ENCODE assay signal across 1 cellular context in genomic region chr15:63502843-63503738, GRCh38.
A peak's percentile ranks its signal among the peaks of the same experiment; 100 is the strongest.
TF ChIP-seq lines count a peak whose summit lies in the region.

No MANE protein-coding gene starts in this region.

TF ChIP-seq in GM12878, 131 proteins besides CTCF, POLR2A, EP300 and RAD21 (continued from another document and continues in another):
- TF ChIP-seq BCL3 (IDR thresholded peaks at IDR 0.05; ENCODE audit: borderline replicate concordance, insufficient read depth, low read depth, low read length, poor library complexity, severe bottlenecking) (no peak), E2F4 (IDR thresholded peaks at IDR 0.05; ENCODE audit: low read depth, low read length) (no peak), CBX5 (IDR thresholded peaks at IDR 0.05; ENCODE audit: low read depth) (no peak), FOS (IDR thresholded peaks at IDR 0.05; ENCODE audit: borderline replicate concordance, extremely low read depth, insufficient read length) (no peak), NR2F1 (conservative IDR thresholded peaks at IDR 0.05) (peak; percentile 83), SMARCA5 (IDR thresholded peaks at IDR 0.05) (peak; percentile 89), ZSCAN29 (IDR thresholded peaks at IDR 0.05) (peak; percentile 77), NR2C2 (IDR thresholded peaks at IDR 0.05; ENCODE audit: borderline replicate concordance, control insufficient read depth, insufficient read length, low read depth) (no peak), RCOR1 (conservative IDR thresholded peaks at IDR 0.05; ENCODE audit: low read depth, low read length) (0 out of 2 replicates have a peak, but pooled peaks have one; percentile 7), CREB1 (IDR thresholded peaks at IDR 0.05; ENCODE audit: low read depth) (no peak), ZBTB33 (IDR thresholded peaks at IDR 0.05) (no peak), NFYA (IDR thresholded peaks at IDR 0.05; ENCODE audit: borderline replicate concordance, low read depth, low read length) (no peak), YBX1 (IDR thresholded peaks at IDR 0.05) (no peak), ZNF384 (IDR thresholded peaks at IDR 0.05; ENCODE audit: borderline replicate concordance, low read depth, low read length) (no peak), TARDBP (IDR thresholded peaks at IDR 0.05; ENCODE audit: borderline replicate concordance) (no peak), GABPA (IDR thresholded peaks at IDR 0.05; ENCODE audit: low read depth) (no peak), PAX8 (IDR thresholded peaks at IDR 0.05) (no peak), RELB (IDR thresholded peaks at IDR 0.05; ENCODE audit: low read depth) (peak; percentile 86), STAT3 (IDR thresholded peaks at IDR 0.05; ENCODE audit: low read depth, low read length) (no peak), NRF1 (conservative IDR thresholded peaks at IDR 0.05; ENCODE audit: low read depth, low read length) (no peak), TBL1XR1 (IDR thresholded peaks at IDR 0.05; ENCODE audit: low read depth, low read length) (peak; percentile 68; the same call in 1 of the 2 replicates), TAF1 (IDR thresholded peaks at IDR 0.05; ENCODE audit: borderline replicate concordance, low read depth, low read length) (peak; percentile 66; the same call in 1 of the 2 replicates), NBN (IDR thresholded peaks at IDR 0.05) (peak; percentile 94), ETV6 (conservative IDR thresholded peaks at IDR 0.05 in 1 of 2, IDR thresholded peaks at IDR 0.05 in 1 of 2; ENCODE audit: borderline replicate concordance in 1 of 2, low read depth in 1 of 2) (peak in 1 of 2 experiments; percentile 93; a peak in 2 of 4 replicates), BACH1 (IDR thresholded peaks at IDR 0.05; ENCODE audit: borderline replicate concordance) (peak; percentile 13), ZBTB40 (IDR thresholded peaks at IDR 0.05; ENCODE audit: borderline replicate concordance) (no peak; the same call in 1 of the 2 replicates), MAX (IDR thresholded peaks at IDR 0.05; ENCODE audit: low read depth, low read length) (peak; percentile 10; the same call in 1 of the 2 replicates), POLR2AphosphoS5 (IDR thresholded peaks at IDR 0.05; ENCODE audit: low read length) (no peak; the same call in 1 of the 2 replicates), RELA (IDR thresholded peaks at IDR 0.05; ENCODE audit: borderline replicate concordance, partially characterized antibody) (peak; percentile 22), YY1 (IDR thresholded peaks at IDR 0.05; ENCODE audit: low read depth, low read length) (peak; percentile 74), PRDM15 (CRISPR knock-in tag; IDR thresholded peaks at IDR 0.05) (no peak; the same call in 1 of the 2 replicates), EED (IDR thresholded peaks at IDR 0.05; ENCODE audit: low read depth) (peak; percentile 79), MTA2 (IDR thresholded peaks at IDR 0.05; ENCODE audit: low read depth) (peak; percentile 66), USF1 (IDR thresholded peaks at IDR 0.05; ENCODE audit: borderline replicate concordance, extremely low read length, insufficient read depth, low read depth, low read length) (no peak), EGR1 (IDR thresholded peaks at IDR 0.05; ENCODE audit: borderline replicate concordance in 1 of 2, low read depth in 2 of 2, low read length in 2 of 2) (peak in 1 of 2 experiments; percentile 88; a peak in 2 of 3 replicates), PAX5 (IDR thresholded peaks at IDR 0.05; ENCODE audit: borderline replicate concordance, low read depth, low read length) (peak; percentile 38; the same call in 1 of the 2 replicates), BHLHE40 (IDR thresholded peaks at IDR 0.05; ENCODE audit: borderline replicate concordance in 1 of 2, low read depth in 2 of 2, low read length in 1 of 2) (peak; percentile 87 to 89), IRF4 (IDR thresholded peaks at IDR 0.05; ENCODE audit: low read depth, low read length) (peak; percentile 66; the same call in 1 of the 2 replicates), KAT2A (conservative IDR thresholded peaks at IDR 0.05; ENCODE audit: control insufficient read depth, low read depth, low read length) (no peak), NFIC (IDR thresholded peaks at IDR 0.05; ENCODE audit: low read depth, low read length) (no peak), SMC3 (IDR thresholded peaks at IDR 0.05; ENCODE audit: borderline replicate concordance, low read length) (peak; percentile 10; the same call in 1 of the 2 replicates), LARP7 (IDR thresholded peaks at IDR 0.05) (peak; percentile 61), SMAD5 (IDR thresholded peaks at IDR 0.05; ENCODE audit: low read depth) (0 out of 2 replicates have a peak, but pooled peaks have one; percentile 57), FOXM1 (IDR thresholded peaks at IDR 0.05; ENCODE audit: low read depth, low read length) (no peak), BCLAF1 (IDR thresholded peaks at IDR 0.05) (0 out of 2 replicates have a peak, but pooled peaks have one; percentile 21), BCL11A (IDR thresholded peaks at IDR 0.05; ENCODE audit: low read depth, low read length) (peak; percentile 63; the same call in 1 of the 2 replicates)
